In genomic region chr10:13158401-13158800, GRCh38 we compare ENCODE assay signal across 2 cellular contexts.
TF ChIP-seq lines count a peak whose summit lies in the region.

No MANE protein-coding gene starts in this region.

TF ChIP-seq in liver, 16 proteins besides CTCF, POLR2A, EP300 and RAD21:
- no peak for TF ChIP-seq HNF4A (conservative IDR thresholded peaks at IDR 0.05)
- no peak for TF ChIP-seq ATF3 (IDR thresholded peaks at IDR 0.05)
- no peak for TF ChIP-seq MAX (IDR thresholded peaks at IDR 0.05)
- TF ChIP-seq GABPA (IDR thresholded peaks at IDR 0.05 in 1 of 2, conservative IDR thresholded peaks at IDR 0.05 in 1 of 2), result no peak
- no peak for TF ChIP-seq HNF4G (IDR thresholded peaks at IDR 0.05)
- TF ChIP-seq FOXA2 (IDR thresholded peaks at IDR 0.05), result no peak
- TF ChIP-seq TAF1 (conservative IDR thresholded peaks at IDR 0.05), result no peak
- TF ChIP-seq JUND (IDR thresholded peaks at IDR 0.05), result no peak
- no peak for TF ChIP-seq NR2F2 (IDR thresholded peaks at IDR 0.05)
- TF ChIP-seq REST (IDR thresholded peaks at IDR 0.05), result no peak
- no peak for TF ChIP-seq YY1 (IDR thresholded peaks at IDR 0.05)
- TF ChIP-seq FOXA1 (IDR thresholded peaks at IDR 0.05), result no peak
- no peak for TF ChIP-seq SP1 (IDR thresholded peaks at IDR 0.05)
- TF ChIP-seq EGR1 (IDR thresholded peaks at IDR 0.05; ENCODE audit: low read depth in 2 of 2), result no peak
- no peak for TF ChIP-seq ZBTB33 (IDR thresholded peaks at IDR 0.05)
- no peak for TF ChIP-seq RXRA (IDR thresholded peaks at IDR 0.05)

TF ChIP-seq in HepG2, 621 proteins besides CTCF, POLR2A, EP300 and RAD21:
- TF ChIP-seq ESRRA (CRISPR knock-in tag; IDR thresholded peaks at IDR 0.05; ENCODE audit: low read depth), result no peak
- TF ChIP-seq NFE2L1 (CRISPR knock-in tag; IDR thresholded peaks at IDR 0.05; ENCODE audit: borderline replicate concordance), result no peak
- no peak for TF ChIP-seq TBL1XR1 (IDR thresholded peaks at IDR 0.05; ENCODE audit: borderline replicate concordance, low read length, partially characterized antibody)
- TF ChIP-seq MAZ (IDR thresholded peaks at IDR 0.05; ENCODE audit: borderline replicate concordance, low read depth, low read length), result no peak
- TF ChIP-seq MAZ (CRISPR knock-in tag; IDR thresholded peaks at IDR 0.05; ENCODE audit: low read depth), result no peak
- TF ChIP-seq ZSCAN31 (CRISPR knock-in tag; IDR thresholded peaks at IDR 0.05; ENCODE audit: low read depth), result no peak
- TF ChIP-seq MAF1 (CRISPR knock-in tag; IDR thresholded peaks at IDR 0.05; ENCODE audit: borderline replicate concordance), result no peak
- TF ChIP-seq RAD51 (IDR thresholded peaks at IDR 0.05; ENCODE audit: borderline replicate concordance), result no peak
- no peak for TF ChIP-seq ZNF496 (CRISPR knock-in tag; IDR thresholded peaks at IDR 0.05; ENCODE audit: insufficient replicate concordance)
